Comparison of ENCODE assay signal across 24 cellular contexts in genomic region chr3:151962891-151963290, GRCh38.
"Had no signal": no experiment of that assay in that cellular context is flagged by ENCODE, and none has a peak within 500 bp of the region (broad histone marks: within the 10 kb centered on the region; RNA-seq: fewer than 3 reads in every experiment).

No MANE protein-coding gene starts in this region.

- DNase-seq: activated CD4-positive, alpha-beta T cell treated with anti-CD3 and anti-CD28 coated beads for 36 hours; activated CD4-positive, alpha-beta T cell treated with anti-CD3 and anti-CD28 coated beads, Interleukin-2, amount 10 ng/mL, durations not matched to agents 7 days and 5 days; activated CD4-positive, alpha-beta T cell treated with anti-CD3 and anti-CD28 coated beads, Interleukin-2, amount 50 U/mL, for 48 hours; activated CD8-positive, alpha-beta T cell treated with anti-CD3 and anti-CD28 coated beads, Interleukin-2, amount 10 ng/mL, durations not matched to agents 7 days and 5 days; activated gamma-delta T cell; activated naive CD4-positive, alpha-beta T cell treated with Interleukin-2 at 50 U/mL for 16 hours; activated naive CD8-positive, alpha-beta T cell treated with anti-CD3 and anti-CD28 coated beads, Interleukin-2, amount 10 ng/mL, durations not matched to agents 7 days and 5 days; activated T-cell treated with anti-CD3 and anti-CD28 coated beads, Interleukin-2, amount 50 U/mL, for 24 hours; adrenal gland; caudate nucleus; Karpas-422; KBM-7; NCI-H1105; NCI-H1417 treated with DMSO at 0.1 percent for 48 hours; NCI-H187 treated with DMSO at 0.1 percent for 48 hours; NCI-H2081; NCI-H226; NCI-H446 treated with DMSO at 0.1 percent for 48 hours; NCI-H524 treated with DMSO at 0.1 percent for 48 hours; PC-3; Peyer's patch; SIG-M5 had no signal

- H3K27ac ChIP-seq: adrenal gland, Peyer's patch, RWPE1 had no signal

- H3K36me3 ChIP-seq: adrenal gland, Peyer's patch had no signal

- H3K4me1 ChIP-seq: adrenal gland, Peyer's patch had no signal

- H3K4me3 ChIP-seq: adrenal gland, Peyer's patch had no signal

- H3K27me3 ChIP-seq: adrenal gland, Peyer's patch had no signal

- ATAC-seq: activated CD4-positive, alpha-beta T cell treated with anti-CD3 and anti-CD28 coated beads for 36 hours; activated CD8-positive, alpha-beta T cell treated with anti-CD3 and anti-CD28 coated beads, Interleukin-2, amount 10 ng/mL, durations not matched to agents 7 days and 5 days; PC-3; Right ventricle myocardium inferior had no signal

- H3K9me3 ChIP-seq: adrenal gland, Peyer's patch had no signal
